14 cellular contexts compared by ENCODE assay signal in the genomic region with DNA sequence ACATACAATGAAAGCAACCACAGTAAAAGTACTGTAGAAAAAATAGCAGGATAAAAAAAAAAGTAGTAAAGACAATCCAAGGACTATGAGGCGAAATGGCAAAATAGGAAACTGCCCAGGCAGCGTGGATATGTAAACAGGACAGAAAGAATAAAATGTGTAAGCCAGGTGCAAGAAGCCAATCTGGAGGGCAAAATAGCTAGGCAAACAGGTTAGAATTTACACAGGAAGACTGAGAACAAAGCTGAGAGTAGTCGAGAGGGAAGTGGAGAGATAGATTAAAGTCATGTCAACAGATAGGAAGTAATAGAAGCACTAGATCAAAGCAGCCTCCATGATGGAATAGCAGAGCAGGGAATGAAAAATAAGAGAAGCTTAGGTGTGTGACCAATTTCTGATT.
DNase-seq lines count a peak whose midpoint lies in the region; ATAC-seq lines count a peak whose summit lies in the region.
"Had no signal": no experiment of that assay in that cellular context is flagged by ENCODE, and none has a peak within 500 bp of the region (broad histone marks: within the 10 kb centered on the region; RNA-seq: fewer than 3 reads in every experiment).

No MANE protein-coding gene starts in this region.

- no peak overlapping the region for H2AFZ ChIP-seq in trophoblast cell (ENCODE audit: insufficient read depth, low read length, poor library complexity)

- DNase-seq in DMS53 (lab: John Stamatoyannopoulos, UW) = peak; percentile 97
- DNase-seq in NCI-H146 (lab: John Stamatoyannopoulos, UW) = peak; percentile 98
- peak; percentile 95 for DNase-seq in NCI-H748 (lab: John Stamatoyannopoulos, UW; ENCODE audit: unreplicated experiment)
- no peak for DNase-seq in Kasumi-1 (lab: John Stamatoyannopoulos, UW)
- no peak for DNase-seq in stimulated activated naive B cell treated with anti-CD40 and anti-IgM and Interleukin-4, amounts not matched to agents 10 μg/mL and 1 μg/mL and 100 μg/mL, for 72 hours
- DNase-seq in trophoblast cell = no peak
- DNase-seq: activated gamma-delta T cell, amygdala, foreskin keratinocyte, IMR-90, naive B cell, NCI-H1694 had no signal

- H3K79me2 ChIP-seq in trophoblast cell (ENCODE audit: control insufficient read depth, insufficient read depth, low read length, poor library complexity) = no peaks in the 10 kb centered on the region

- no peak overlapping the region for H3K4me3 Mint-ChIP-seq in stimulated activated naive B cell treated with anti-CD40 and anti-IgM and Interleukin-4, amounts not matched to agents 10 μg/mL and 1 μg/mL and 100 μg/mL, for 72 hours
- H3K4me3 Mint-ChIP-seq: naive B cell had no signal

- H3K27me3 ChIP-seq in mucosa of rectum (ENCODE audit: control insufficient read depth in 2 of 2, insufficient read depth in 2 of 2, low read length in 2 of 2) (no peaks in the 10 kb centered on the region), trophoblast cell (ENCODE audit: insufficient read depth, low read length) (no peaks in the 10 kb centered on the region)
- H3K27me3 ChIP-seq: foreskin keratinocyte had no signal

- no peak overlapping the region for H3K23ac ChIP-seq in trophoblast cell (ENCODE audit: low read length)

- H3K18ac ChIP-seq in trophoblast cell (ENCODE audit: low read length) = no peak overlapping the region

- no peak overlapping the region for H4K12ac ChIP-seq in trophoblast cell (ENCODE audit: low read depth, low read length)

- H3K4me3 ChIP-seq in mucosa of rectum (ENCODE audit: low read length in 2 of 2) (no peak overlapping the region), trophoblast cell (ENCODE audit: low read depth, low read length) (no peak overlapping the region)

- no peak overlapping the region for H4K91ac ChIP-seq in trophoblast cell (ENCODE audit: low read depth, low read length)

- no peak overlapping the region for H3K27ac Mint-ChIP-seq in stimulated activated naive B cell treated with anti-CD40 and anti-IgM and Interleukin-4, amounts not matched to agents 10 μg/mL and 1 μg/mL and 100 μg/mL, for 72 hours

- H2AK5ac ChIP-seq in trophoblast cell (ENCODE audit: low read length) = no peak overlapping the region

- H3K27ac ChIP-seq in mucosa of rectum (ENCODE audit: low read depth in 2 of 2, low read length in 2 of 2) (peak overlapping the region; percentile 59 to 68), trophoblast cell (ENCODE audit: low read depth, low read length) (no peak overlapping the region)
- H3K27ac ChIP-seq: foreskin keratinocyte had no signal

- WGBS in trophoblast cell (ENCODE audit: extremely low coverage, insufficient coverage, insufficient read length) = no CpG with 5 or more reads among the region's 3 CpGs

- H3K36me3 Mint-ChIP-seq in stimulated activated naive B cell treated with anti-CD40 and anti-IgM and Interleukin-4, amounts not matched to agents 10 μg/mL and 1 μg/mL and 100 μg/mL, for 72 hours = no peaks in the 10 kb centered on the region
- H3K36me3 Mint-ChIP-seq: naive B cell had no signal

- no peak overlapping the region for H3K14ac ChIP-seq in trophoblast cell (ENCODE audit: low read length)

- H2BK120ac ChIP-seq in trophoblast cell (ENCODE audit: insufficient read depth, low read length, poor library complexity) = no peak overlapping the region

- peaks cover 4 to 6% of the 10 kb centered on the region in 2 donors for H3K27me3 Mint-ChIP-seq in stimulated activated naive B cell treated with anti-CD40 and anti-IgM and Interleukin-4, amounts not matched to agents 10 μg/mL and 1 μg/mL and 100 μg/mL, for 72 hours

- H3K79me1 ChIP-seq in trophoblast cell (ENCODE audit: low read length) = no peaks in the 10 kb centered on the region

- no peaks in the 10 kb centered on the region for H3K4me1 Mint-ChIP-seq in stimulated activated naive B cell treated with anti-CD40 and anti-IgM and Interleukin-4, amounts not matched to agents 10 μg/mL and 1 μg/mL and 100 μg/mL, for 72 hours
- H3K4me1 Mint-ChIP-seq: naive B cell had no signal

- H4K8ac ChIP-seq in trophoblast cell (ENCODE audit: low read depth, low read length) = no peak overlapping the region

- H2BK5ac ChIP-seq in trophoblast cell (ENCODE audit: low read depth, low read length, poor library complexity) = no peak overlapping the region

- H3K9me3 Mint-ChIP-seq in stimulated activated naive B cell treated with anti-CD40 and anti-IgM and Interleukin-4, amounts not matched to agents 10 μg/mL and 1 μg/mL and 100 μg/mL, for 72 hours = no peaks in the 10 kb centered on the region

- no peak overlapping the region for H3K4me2 ChIP-seq in trophoblast cell (ENCODE audit: low read length)

- no peaks in the 10 kb centered on the region for H3K36me3 ChIP-seq in mucosa of rectum (ENCODE audit: control insufficient read depth in 2 of 2, insufficient read depth in 2 of 2, low read length in 2 of 2)
- H3K36me3 ChIP-seq in trophoblast cell (ENCODE audit: control insufficient read depth in 1 of 2, insufficient read depth in 2 of 2, low read length in 2 of 2) = no peaks in the 10 kb centered on the region

- no peak for ATAC-seq in HG03442 (IDR thresholded peaks at IDR 0.05; ENCODE audit: unreplicated experiment)
- ATAC-seq in stimulated activated naive B cell treated with anti-CD40 and anti-IgM and Interleukin-4, amounts not matched to agents 10 μg/mL and 1 μg/mL and 100 μg/mL, for 72 hours (replicated peaks) = no peak
- ATAC-seq: foreskin keratinocyte had no signal

- H2BK12ac ChIP-seq in trophoblast cell (ENCODE audit: low read length) = no peak overlapping the region

- H3K4ac ChIP-seq in trophoblast cell (ENCODE audit: low read depth, low read length) = no peak overlapping the region

- no peaks in the 10 kb centered on the region for H3K9me3 ChIP-seq in mucosa of rectum (ENCODE audit: control insufficient read depth in 2 of 2, low read length in 2 of 2)
- H3K9me3 ChIP-seq in trophoblast cell (ENCODE audit: insufficient read depth, low read depth, low read length) = no peaks in the 10 kb centered on the region

- H3K4me1 ChIP-seq in mucosa of rectum (ENCODE audit: control insufficient read depth in 2 of 2, insufficient read depth in 2 of 2, low read length in 2 of 2) (peaks cover 12 to 19% of the 10 kb centered on the region in 2 donors), trophoblast cell (ENCODE audit: control insufficient read depth in 1 of 2, insufficient read depth in 2 of 2, low read length in 2 of 2) (no peaks in the 10 kb centered on the region)
- H3K4me1 ChIP-seq: foreskin keratinocyte had no signal

- H3K9ac ChIP-seq in mucosa of rectum (ENCODE audit: low read depth in 1 of 2, low read length in 2 of 2) (no peak overlapping the region), trophoblast cell (ENCODE audit: low read length) (no peak overlapping the region)

Comparison
In these comparisons a context has a peak if more than half of its experiments do, and no peak if none do; other contexts are left out.
1. DNase-seq: peak in DMS53 (single experiment), NCI-H146 (single experiment) and NCI-H748 (single experiment); none in Kasumi-1 (0 of 2), stimulated activated naive B cell treated with anti-CD40 and anti-IgM and Interleukin-4, amounts not matched to agents 10 μg/mL and 1 μg/mL and 100 μg/mL, for 72 hours (single experiment) and trophoblast cell (0 of 2).